Comparison of ENCODE assay signal across 9 cellular contexts in the genomic region with DNA sequence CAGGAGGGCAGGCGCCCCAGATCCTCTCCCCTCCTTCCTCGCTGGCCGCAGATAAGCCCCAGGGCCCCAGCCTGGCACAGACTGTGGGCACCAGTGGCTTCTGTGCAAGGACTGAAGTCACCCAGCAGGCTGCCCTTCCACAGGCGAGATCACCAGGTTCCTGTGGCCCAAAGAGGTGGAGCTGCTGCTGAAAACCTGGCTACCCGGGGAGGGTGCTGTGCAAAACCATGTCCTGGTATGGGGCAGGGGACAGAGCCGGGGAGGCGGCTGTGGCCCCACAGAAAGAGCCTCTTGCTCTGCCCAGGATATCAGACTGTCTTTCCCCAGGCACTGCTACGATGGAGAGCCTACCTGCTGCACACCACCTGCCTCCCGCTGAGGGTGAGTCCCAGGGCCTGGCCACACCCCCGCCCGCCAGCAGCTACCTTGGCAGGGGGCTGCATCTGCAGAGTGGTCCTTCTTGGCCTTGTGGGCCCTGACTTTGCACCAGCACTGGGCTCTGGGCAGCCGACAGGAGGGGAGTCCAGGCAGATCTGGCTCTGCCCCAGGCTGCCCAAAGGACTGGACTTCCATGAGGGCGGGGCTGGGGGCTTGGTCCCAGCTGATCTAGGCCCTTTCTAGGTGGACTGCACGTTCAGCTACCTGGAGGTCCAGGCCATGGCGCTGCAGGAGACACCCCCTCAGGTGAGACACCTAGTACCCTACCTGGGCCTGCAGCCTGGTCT. TPM values are rescaled to one million over a fixed set of nuclear protein-coding genes. Genes with fewer than 3 reads are reported as not detected.
A peak's percentile ranks its signal among the peaks of the same experiment; 100 is the strongest.
DNase-seq lines count a peak whose midpoint lies in the region; ATAC-seq and TF ChIP-seq lines count a peak whose summit lies in the region.
"Had no signal": no experiment of that assay in that cellular context is flagged by ENCODE, and none has a peak within 500 bp of the region (broad histone marks: within the 10 kb centered on the region; RNA-seq: fewer than 3 reads in every experiment).

No MANE protein-coding gene starts in this region.

- no peak for DNase-seq in CD8-positive, alpha-beta memory T cell
- DNase-seq in amygdala (lab: John Stamatoyannopoulos, UW) (no peak), NCI-H2107 (lab: John Stamatoyannopoulos, UW) (no peak), ascending aorta (ENCODE audit: low spot score in 2 of 2) (no peak)
- DNase-seq: IMR-90 had no signal

- peaks cover 9 to 29% (median 15%) of the 10 kb centered on the region in 3 donors for H3K4me1 Mint-ChIP-seq in CD8-positive, alpha-beta memory T cell

- H3K36me3 Mint-ChIP-seq in CD8-positive, alpha-beta memory T cell, result peaks cover 4 to 34% (median 5%) of the 10 kb centered on the region in 3 donors

- no peaks in the 10 kb centered on the region for H3K9me3 ChIP-seq in CD8-positive, alpha-beta memory T cell (ENCODE audit: low read length)
- no peaks in the 10 kb centered on the region for H3K9me3 ChIP-seq in mononuclear cell (ENCODE audit: low read depth, low read length)
- H3K9me3 ChIP-seq in ascending aorta, result no peaks in the 10 kb centered on the region

- peaks cover 6% of the 10 kb centered on the region for H3K36me3 ChIP-seq in CD8-positive, alpha-beta memory T cell (ENCODE audit: insufficient read depth, low read length)
- H3K36me3 ChIP-seq in ascending aorta, result no peaks in the 10 kb centered on the region

- H3K27me3 ChIP-seq in CD8-positive, alpha-beta memory T cell (ENCODE audit: insufficient read depth, low read length, poor library complexity, severe bottlenecking), result no peaks in the 10 kb centered on the region
- H3K27me3 ChIP-seq in mononuclear cell (ENCODE audit: insufficient read depth, low read length) (no peaks in the 10 kb centered on the region), ascending aorta (peaks cover 34% of the 10 kb centered on the region)

- H3K4me1 ChIP-seq in CD8-positive, alpha-beta memory T cell (ENCODE audit: insufficient read depth, low read length), result peaks cover 23% of the 10 kb centered on the region
- H3K4me1 ChIP-seq in mononuclear cell (ENCODE audit: insufficient read depth, low read length) (peaks cover 11% of the 10 kb centered on the region), ascending aorta (peaks cover 0 to 13% of the 10 kb centered on the region in 2 donors)

- no peaks in the 10 kb centered on the region for H3K9me3 Mint-ChIP-seq in CD8-positive, alpha-beta memory T cell

- peak; percentile 7 for ATAC-seq in GM21717 (IDR thresholded peaks at IDR 0.05; ENCODE audit: unreplicated experiment)
- no peak for ATAC-seq in GM19467 (IDR thresholded peaks at IDR 0.05; ENCODE audit: unreplicated experiment)

- no peak for TF ChIP-seq CTCF in VCaP (conservative IDR thresholded peaks at IDR 0.05)
- TF ChIP-seq CTCF in ascending aorta (IDR thresholded peaks at IDR 0.05), result no peak

- CTCF ChIA-PET in CD8-positive, alpha-beta memory T cell (lab: Charles Lee), result interaction anchor here (0.5 to 13.0 kb wide), 37 partner anchors 9 to 426 kb away, joined by 3 to 235 read pairs (median 4); partner anchors contain the start of genes ACD, ATP6V0D1, CTCF and PARD6A

- H3K4me3 Mint-ChIP-seq in CD8-positive, alpha-beta memory T cell, result peak overlapping the region; percentile 76 to 90 (median 80)

- intact Hi-C loops in ascending aorta (cut with DNase I), result no loop called here

- no peaks in the 10 kb centered on the region for H3K27me3 Mint-ChIP-seq in CD8-positive, alpha-beta memory T cell

- peak overlapping the region; percentile 78 for H3K27ac ChIP-seq in CD8-positive, alpha-beta memory T cell (ENCODE audit: low read depth, low read length)
- H3K27ac ChIP-seq in VCaP (peak overlapping the region; percentile 80), ascending aorta (no peak overlapping the region)

- POLR2A ChIA-PET in CD8-positive, alpha-beta memory T cell (lab: Charles Lee), result interaction anchor here (0.6 to 3.1 kb wide), 11 partner anchors 12 to 124 kb away, joined by 3 to 39 read pairs (median 6); partner anchors contain the start of genes ACD, C16orf86, CTCF and ENKD1

- peak overlapping the region; percentile 74 to 93 (median 86) for H3K27ac Mint-ChIP-seq in CD8-positive, alpha-beta memory T cell

- peak overlapping the region; percentile 78 for H3K4me3 ChIP-seq in CD8-positive, alpha-beta memory T cell (ENCODE audit: low read length)
- H3K4me3 ChIP-seq in mononuclear cell (ENCODE audit: low read length), result peak overlapping the region; percentile 41
- H3K4me3 ChIP-seq in ascending aorta, result peak overlapping the region in 1 of 2 donors; percentile 37

RNA-seq across cellular contexts. Expression of gene CARMIL2, which starts 0.6 kb away (rescaled TPM):
- 100 to 1,000 TPM; 124 to 139 TPM for total RNA-seq in CD8-positive, alpha-beta memory T cell
- polyA plus RNA-seq in CD8-positive, alpha-beta memory T cell, result 24.5 TPM
- total RNA-seq in mononuclear cell (20.8 TPM), ascending aorta (1.9 TPM)

RNA-seq across cellular contexts. Expression of gene ACD, which starts 14.5 kb away (rescaled TPM):
- total RNA-seq in CD8-positive, alpha-beta memory T cell, result 10 to 100 TPM; 79.1 to 81.7 TPM
- polyA plus RNA-seq in CD8-positive, alpha-beta memory T cell, result 55.6 TPM
- total RNA-seq in mononuclear cell, result 12.7 TPM
- 14.5 TPM for total RNA-seq in ascending aorta

RNA-seq across cellular contexts. Expression of gene PARD6A, which starts 15.2 kb away (rescaled TPM):
- 10 to 100 TPM; 16.7 to 18.3 TPM for total RNA-seq in CD8-positive, alpha-beta memory T cell
- 14.7 TPM for polyA plus RNA-seq in CD8-positive, alpha-beta memory T cell
- total RNA-seq in mononuclear cell (3.0 TPM), ascending aorta (8.4 TPM)

RNA-seq across cellular contexts. Expression of gene ENKD1, which starts 21.0 kb away (rescaled TPM):
- total RNA-seq in CD8-positive, alpha-beta memory T cell, result 10 to 100 TPM; 15.1 to 15.6 TPM
- 1.7 TPM for polyA plus RNA-seq in CD8-positive, alpha-beta memory T cell
- total RNA-seq in mononuclear cell (3.0 TPM), ascending aorta (42.5 TPM)

RNA-seq across cellular contexts. Expression of gene C16orf86, which starts 21.1 kb away (rescaled TPM):
- 1 to 10 TPM in 1 of 2 experiments, under 1 TPM in 1; 0.79 to 1.9 TPM for total RNA-seq in CD8-positive, alpha-beta memory T cell
- 2.7 TPM for polyA plus RNA-seq in CD8-positive, alpha-beta memory T cell
- total RNA-seq in mononuclear cell, result 6.8 TPM
- 1.6 TPM for total RNA-seq in ascending aorta

Comparison
In these comparisons a context has a peak if more than half of its experiments do, and no peak if none do; other contexts are left out.
1. H3K27ac ChIP-seq: peak in CD8-positive, alpha-beta memory T cell (single experiment) and VCaP (single experiment); none in ascending aorta (0 of 2).